36 cellular contexts compared by ENCODE assay signal in the genomic region with DNA sequence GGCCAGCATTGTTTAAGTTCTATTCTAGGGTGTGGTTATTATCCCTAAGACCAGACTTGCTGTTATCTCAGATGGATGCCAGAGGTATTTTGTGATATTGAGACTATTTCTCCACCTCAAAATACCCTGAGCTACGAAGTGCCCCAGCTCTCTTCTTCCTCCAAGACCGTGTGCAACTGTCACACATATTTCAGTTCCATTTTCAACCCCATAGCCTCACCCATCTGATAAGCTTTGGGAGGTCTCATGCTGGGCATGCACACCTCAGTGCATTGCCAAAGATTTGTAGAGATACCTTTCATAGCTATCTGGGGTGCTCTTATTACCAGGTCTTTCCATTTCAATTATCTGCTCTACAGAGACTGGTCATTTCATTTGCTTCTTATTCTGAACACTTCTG.
"Had no signal": no experiment of that assay in that cellular context is flagged by ENCODE, and none has a peak within 500 bp of the region (broad histone marks: within the 10 kb centered on the region; RNA-seq: fewer than 3 reads in every experiment).

No MANE protein-coding gene starts in this region.

- H3K27me3 ChIP-seq: ascending aorta, cardiac muscle cell had no signal

- H3K4me3 Mint-ChIP-seq: activated CD4-positive, alpha-beta memory T cell treated with anti-CD3 and anti-CD28 coated beads, Interleukin-2, amount 10 ng/mL, durations not matched to agents 7 days and 5 days; activated CD4-positive, alpha-beta T cell treated with anti-CD3 and anti-CD28 coated beads for 36 hours; activated CD4-positive, alpha-beta T cell treated with anti-CD3 and anti-CD28 coated beads, Interleukin-2, amount 10 ng/mL, durations not matched to agents 7 days and 5 days; activated CD8-positive, alpha-beta memory T cell treated with anti-CD3 and anti-CD28 coated beads, Interleukin-2, amount 10 ng/mL, durations not matched to agents 7 days and 5 days; activated CD8-positive, alpha-beta T cell treated with anti-CD3 and anti-CD28 coated beads, Interleukin-2, amount 10 ng/mL, durations not matched to agents 7 days and 5 days; activated naive CD4-positive, alpha-beta T cell treated with anti-CD3 and anti-CD28 coated beads, Interleukin-2, amount 10 ng/mL, durations not matched to agents 7 days and 5 days; activated naive CD4-positive, alpha-beta T cell treated with anti-CD3 and anti-CD28 coated beads, Interleukin-2, amount 50 U/mL, for 24 hours; activated naive CD8-positive, alpha-beta T cell; activated naive CD8-positive, alpha-beta T cell treated with anti-CD3 and anti-CD28 coated beads, Interleukin-2, amount 10 ng/mL, durations not matched to agents 7 days and 5 days; activated naive CD8-positive, alpha-beta T cell treated with anti-CD3 and anti-CD28 coated beads, Interleukin-2, amount 50 U/mL, for 24 hours; activated T-cell treated with anti-CD3 and anti-CD28 coated beads, Interleukin-2, amount 50 U/mL, for 24 hours; brain; central memory CD8-positive, alpha-beta T cell; T-helper 2 cell treated with Interferon-gamma antibody and Interleukin-4, amounts not matched to agents 5 μg/mL and 100 μg/mL, for 36 hours; WTC11 had no signal

- H3K36me3 Mint-ChIP-seq: activated CD8-positive, alpha-beta memory T cell treated with anti-CD3 and anti-CD28 coated beads, Interleukin-2, amount 10 ng/mL, durations not matched to agents 7 days and 5 days; activated naive CD4-positive, alpha-beta T cell treated with anti-CD3 and anti-CD28 coated beads, Interleukin-2, amount 10 ng/mL, durations not matched to agents 7 days and 5 days; activated naive CD4-positive, alpha-beta T cell treated with anti-CD3 and anti-CD28 coated beads, Interleukin-2, amount 50 U/mL, for 24 hours; activated naive CD8-positive, alpha-beta T cell; activated naive CD8-positive, alpha-beta T cell treated with anti-CD3 and anti-CD28 coated beads, Interleukin-2, amount 10 ng/mL, durations not matched to agents 7 days and 5 days; brain had no signal

- H3K4me1 Mint-ChIP-seq: activated CD4-positive, alpha-beta memory T cell treated with anti-CD3 and anti-CD28 coated beads, Interleukin-2, amount 10 ng/mL, durations not matched to agents 7 days and 5 days; activated CD4-positive, alpha-beta T cell treated with anti-CD3 and anti-CD28 coated beads for 36 hours; activated CD4-positive, alpha-beta T cell treated with anti-CD3 and anti-CD28 coated beads, Interleukin-2, amount 10 ng/mL, durations not matched to agents 7 days and 5 days; activated CD8-positive, alpha-beta memory T cell treated with anti-CD3 and anti-CD28 coated beads, Interleukin-2, amount 10 ng/mL, durations not matched to agents 7 days and 5 days; activated naive CD4-positive, alpha-beta T cell treated with anti-CD3 and anti-CD28 coated beads, Interleukin-2, amount 10 ng/mL, durations not matched to agents 7 days and 5 days; activated naive CD4-positive, alpha-beta T cell treated with anti-CD3 and anti-CD28 coated beads, Interleukin-2, amount 50 U/mL, for 24 hours; activated naive CD8-positive, alpha-beta T cell treated with anti-CD3 and anti-CD28 coated beads, Interleukin-2, amount 10 ng/mL, durations not matched to agents 7 days and 5 days; activated naive CD8-positive, alpha-beta T cell treated with anti-CD3 and anti-CD28 coated beads, Interleukin-2, amount 50 U/mL, for 24 hours; central memory CD8-positive, alpha-beta T cell; WTC11 had no signal

- H3K27ac ChIP-seq: ascending aorta, cardiac muscle cell, WERI-Rb-1 had no signal

- H3K4me1 ChIP-seq: ascending aorta had no signal

- H3K9me3 ChIP-seq: ascending aorta had no signal

- DNase-seq: activated CD4-positive, alpha-beta memory T cell treated with anti-CD3 and anti-CD28 coated beads, Interleukin-2, amount 10 ng/mL, durations not matched to agents 7 days and 5 days; activated CD4-positive, alpha-beta T cell treated with anti-CD3 and anti-CD28 coated beads for 1 hour; activated CD4-positive, alpha-beta T cell treated with anti-CD3 and anti-CD28 coated beads for 36 hours; activated CD4-positive, alpha-beta T cell treated with anti-CD3 and anti-CD28 coated beads for 48 hours; activated CD4-positive, alpha-beta T cell treated with anti-CD3 and anti-CD28 coated beads, Interleukin-2, amount 10 ng/mL, durations not matched to agents 7 days and 5 days; activated CD4-positive, alpha-beta T cell treated with anti-CD3 and anti-CD28 coated beads, Interleukin-2, amount 50 U/mL, for 48 hours; activated CD4-positive, CD25-positive, alpha-beta regulatory T cell; activated CD8-positive, alpha-beta memory T cell treated with anti-CD3 and anti-CD28 coated beads for 24 hours; activated CD8-positive, alpha-beta memory T cell treated with anti-CD3 and anti-CD28 coated beads, Interleukin-2, amount 10 ng/mL, durations not matched to agents 7 days and 5 days; activated CD8-positive, alpha-beta memory T cell treated with anti-CD3 and anti-CD28 coated beads, Interleukin-2, amount 50 U/mL, for 48 hours; activated CD8-positive, alpha-beta T cell treated with anti-CD3 and anti-CD28 coated beads, Interleukin-2, amount 10 ng/mL, durations not matched to agents 7 days and 5 days; activated effector memory CD4-positive, alpha-beta T cell treated with Interleukin-2 at 50 U/mL for 16 hours; activated gamma-delta T cell; activated naive CD4-positive, alpha-beta T cell treated with anti-CD3 and anti-CD28 coated beads, Interleukin-2, amount 10 ng/mL, durations not matched to agents 7 days and 5 days; activated naive CD4-positive, alpha-beta T cell treated with Interleukin-2 at 50 U/mL for 16 hours; activated naive CD8-positive, alpha-beta T cell treated with anti-CD3 and anti-CD28 coated beads, Interleukin-2, amount 10 ng/mL, durations not matched to agents 7 days and 5 days; activated naive CD8-positive, alpha-beta T cell treated with anti-CD3 and anti-CD28 coated beads, Interleukin-2, amount 50 U/mL, for 24 hours; activated T-cell treated with anti-CD3 and anti-CD28 coated beads, Interleukin-2, amount 50 U/mL, for 24 hours; activated T-cell treated with anti-CD3 and anti-CD28 coated beads, Interleukin-2, amount 50 U/mL, for 48 hours; amygdala; anterior cingulate cortex; caudate nucleus; cerebellar nuclear complex; T-helper 2 cell; T-helper 9 cell; WERI-Rb-1 had no signal

- H3K4me3 ChIP-seq: ascending aorta, cardiac muscle cell had no signal

- ATAC-seq: activated CD4-positive, alpha-beta T cell treated with anti-CD3 and anti-CD28 coated beads for 36 hours; activated CD4-positive, CD25-positive, alpha-beta regulatory T cell treated with anti-CD3 and anti-CD28 coated beads, Interleukin-2, amount 50 U/mL, for 24 hours; activated CD8-positive, alpha-beta memory T cell treated with anti-CD3 and anti-CD28 coated beads, Interleukin-2, amount 10 ng/mL, durations not matched to agents 7 days and 5 days; activated CD8-positive, alpha-beta T cell treated with anti-CD3 and anti-CD28 coated beads, Interleukin-2, amount 10 ng/mL, durations not matched to agents 7 days and 5 days; activated naive CD8-positive, alpha-beta T cell treated with anti-CD3 and anti-CD28 coated beads, Interleukin-2, amount 50 U/mL, for 24 hours; WTC11 had no signal

- H3K9me3 Mint-ChIP-seq: activated naive CD4-positive, alpha-beta T cell treated with anti-CD3 and anti-CD28 coated beads, Interleukin-2, amount 50 U/mL, for 24 hours; brain had no signal

- H3K27ac Mint-ChIP-seq: activated CD4-positive, alpha-beta memory T cell treated with anti-CD3 and anti-CD28 coated beads, Interleukin-2, amount 10 ng/mL, durations not matched to agents 7 days and 5 days; activated CD4-positive, alpha-beta T cell treated with anti-CD3 and anti-CD28 coated beads for 36 hours; activated CD4-positive, alpha-beta T cell treated with anti-CD3 and anti-CD28 coated beads, Interleukin-2, amount 10 ng/mL, durations not matched to agents 7 days and 5 days; activated CD8-positive, alpha-beta memory T cell treated with anti-CD3 and anti-CD28 coated beads, Interleukin-2, amount 10 ng/mL, durations not matched to agents 7 days and 5 days; activated CD8-positive, alpha-beta T cell treated with anti-CD3 and anti-CD28 coated beads, Interleukin-2, amount 10 ng/mL, durations not matched to agents 7 days and 5 days; activated naive CD4-positive, alpha-beta T cell treated with anti-CD3 and anti-CD28 coated beads, Interleukin-2, amount 10 ng/mL, durations not matched to agents 7 days and 5 days; activated naive CD4-positive, alpha-beta T cell treated with anti-CD3 and anti-CD28 coated beads, Interleukin-2, amount 50 U/mL, for 24 hours; activated naive CD8-positive, alpha-beta T cell; activated naive CD8-positive, alpha-beta T cell treated with anti-CD3 and anti-CD28 coated beads, Interleukin-2, amount 10 ng/mL, durations not matched to agents 7 days and 5 days; activated naive CD8-positive, alpha-beta T cell treated with anti-CD3 and anti-CD28 coated beads, Interleukin-2, amount 50 U/mL, for 24 hours; activated T-cell treated with anti-CD3 and anti-CD28 coated beads, Interleukin-2, amount 50 U/mL, for 24 hours; activated T-helper 2 cell treated with anti-CD3 and anti-CD28 coated beads, Interferon-gamma antibody, Interleukin-2, Interleukin-4, amounts not matched to agents 10 μg/mL and 5 μg/mL and 100 μg/mL, durations not matched to agents 14 hours and 24 hours and 36 hours; brain; T-helper 2 cell treated with Interferon-gamma antibody and Interleukin-4, amounts not matched to agents 5 μg/mL and 100 μg/mL, for 36 hours; WTC11 had no signal

- H3K36me3 ChIP-seq: ascending aorta, cardiac muscle cell, WERI-Rb-1 had no signal

- H3K27me3 Mint-ChIP-seq: activated CD4-positive, alpha-beta memory T cell treated with anti-CD3 and anti-CD28 coated beads, Interleukin-2, amount 10 ng/mL, durations not matched to agents 7 days and 5 days; activated CD4-positive, alpha-beta T cell treated with anti-CD3 and anti-CD28 coated beads for 36 hours; activated CD4-positive, alpha-beta T cell treated with anti-CD3 and anti-CD28 coated beads, Interleukin-2, amount 10 ng/mL, durations not matched to agents 7 days and 5 days; activated CD8-positive, alpha-beta memory T cell treated with anti-CD3 and anti-CD28 coated beads, Interleukin-2, amount 10 ng/mL, durations not matched to agents 7 days and 5 days; activated naive CD4-positive, alpha-beta T cell treated with anti-CD3 and anti-CD28 coated beads, Interleukin-2, amount 10 ng/mL, durations not matched to agents 7 days and 5 days; activated naive CD4-positive, alpha-beta T cell treated with anti-CD3 and anti-CD28 coated beads, Interleukin-2, amount 50 U/mL, for 24 hours; activated naive CD8-positive, alpha-beta T cell; activated naive CD8-positive, alpha-beta T cell treated with anti-CD3 and anti-CD28 coated beads, Interleukin-2, amount 10 ng/mL, durations not matched to agents 7 days and 5 days; activated naive CD8-positive, alpha-beta T cell treated with anti-CD3 and anti-CD28 coated beads, Interleukin-2, amount 50 U/mL, for 24 hours; activated T-cell treated with anti-CD3 and anti-CD28 coated beads, Interleukin-2, amount 50 U/mL, for 24 hours; central memory CD8-positive, alpha-beta T cell had no signal
